In genomic region chr2:177295479-177295878, GRCh38 we compare ENCODE assay signal across 14 cellular contexts. TPM values are rescaled to one million over a fixed set of nuclear protein-coding genes. Genes with fewer than 3 reads are reported as not detected.
DNase-seq lines count a peak whose midpoint lies in the region; ATAC-seq, FAIRE-seq and TF ChIP-seq lines count a peak whose summit lies in the region.
"Had no signal": no experiment of that assay in that cellular context is flagged by ENCODE, and none has a peak within 500 bp of the region (broad histone marks: within the 10 kb centered on the region; RNA-seq: fewer than 3 reads in every experiment).

No MANE protein-coding gene starts in this region.

- FAIRE-seq in small intestine (lab: Jason Lieb, UNC) = no peak
- no peak for FAIRE-seq in frontal cortex (lab: Jason Lieb, UNC)

- H3K36me3 ChIP-seq in adrenal gland (replicated peaks in 1 of 2) = no peaks in the 10 kb centered on the region
- H3K36me3 ChIP-seq in heart right ventricle = no peaks in the 10 kb centered on the region
- no peaks in the 10 kb centered on the region for H3K36me3 ChIP-seq in small intestine (ENCODE audit: control insufficient read depth in 2 of 2, insufficient read depth in 2 of 2, low read length in 2 of 2)

- H3K27ac ChIP-seq in adrenal gland (peak overlapping the region in 3 of 5 donors; percentile 52 to 61 (median 58)), heart right ventricle (peak overlapping the region in 8 of 10 donors; percentile 5 to 63 (median 49)), small intestine (ENCODE audit: low read depth in 1 of 2, low read length in 1 of 2) (no peak overlapping the region)
- H3K27ac ChIP-seq: psoas muscle, VCaP had no signal

- intact Hi-C loops in adrenal gland (cut with DNase I) (no loop called here), heart right ventricle (cut with DNase I) (loop anchor here (2.0 to 10.0 kb wide), 5 partner anchors 31 to 131 kb away; partner anchors contain the start of gene NFE2L2 (in 1 of the 10)), head of caudate nucleus (cut with DNase I) (no loop called here)

- H3K27me3 ChIP-seq in adrenal gland (no peaks in the 10 kb centered on the region), heart right ventricle (no peaks in the 10 kb centered on the region), small intestine (ENCODE audit: control insufficient read depth in 2 of 2, insufficient read depth in 2 of 2, low read length in 2 of 2) (no peaks in the 10 kb centered on the region)

- TF ChIP-seq CTCF in adrenal gland (IDR thresholded peaks at IDR 0.05) = no peak
- TF ChIP-seq CTCF in heart right ventricle (IDR thresholded peaks at IDR 0.05) = no peak

- H3K4me3 ChIP-seq in adrenal gland (peak overlapping the region in 1 of 4 donors; percentile 24), heart right ventricle (peak overlapping the region in 1 of 10 donors; percentile 12), small intestine (ENCODE audit: low read depth in 1 of 2, low read length in 2 of 2) (no peak overlapping the region)
- H3K4me3 ChIP-seq: GM23338, psoas muscle had no signal

- no peak for TF ChIP-seq POLR2A in adrenal gland (IDR thresholded peaks at IDR 0.05)

- WGBS in adrenal gland, 4 donors = 24 to 55% (median 32%) methylated on average over 3 of the region's 3 CpGs
- 22 to 26% methylated on average over 3 of the region's 3 CpGs for WGBS in heart right ventricle, 2 donors
- 11 to 44% (median 41%) methylated on average over 3 of the region's 3 CpGs for WGBS in small intestine, 3 donors

- ATAC-seq in heart right ventricle = peak in 6 of 8 donors; percentile 52 to 74 (median 66)
- ATAC-seq: GM23338 had no signal

- H3K9me3 ChIP-seq in adrenal gland (replicated peaks in 1 of 3) (no peaks in the 10 kb centered on the region), heart right ventricle (no peaks in the 10 kb centered on the region), small intestine (ENCODE audit: control insufficient read depth, low read depth) (no peaks in the 10 kb centered on the region)
- H3K9me3 ChIP-seq: psoas muscle had no signal

- H3K4me1 ChIP-seq in adrenal gland (replicated peaks in 1 of 2) (peaks cover 11 to 13% of the 10 kb centered on the region in 2 donors), heart right ventricle (peaks cover 0 to 17% (median 8%) of the 10 kb centered on the region in 9 donors), small intestine (ENCODE audit: control insufficient read depth in 2 of 2, insufficient read depth in 1 of 2, low read depth in 1 of 2, low read length in 1 of 2) (peaks cover 0 to 2% of the 10 kb centered on the region in 2 donors)
- H3K4me1 ChIP-seq: psoas muscle had no signal

- peak; percentile 11 for DNase-seq in EL
- DNase-seq in adrenal gland = peak in 1 of 7 donors; percentile 36
- DNase-seq in heart right ventricle = no peak
- DNase-seq in small intestine = peak; percentile 25
- DNase-seq in SW480 (ENCODE audit: low spot score) = no peak
- DNase-seq in frontal cortex (ENCODE audit: low spot score in 2 of 2) = no peak
- DNase-seq in head of caudate nucleus = no peak
- DNase-seq in DMS79 treated with DMSO at 0.1 percent for 48 hours (lab: John Stamatoyannopoulos, UW) = no peak
- DNase-seq: effector memory CD4-positive, alpha-beta T cell; islet precursor cell; NCI-H1092; psoas muscle had no signal

RNA-seq across cellular contexts. Expression of gene NFE2L2, which starts 31.0 kb away (rescaled TPM):
- 100 to 1,000 TPM in 2 of 8 donors, 10 to 100 TPM in 6; 54.4 to 119 (median 82.4) TPM for total RNA-seq in adrenal gland
- 10 to 100 TPM; 41.1 to 87.6 (median 52.7) TPM for polyA plus RNA-seq in adrenal gland
- 10 to 100 TPM; 39.0 to 67.9 (median 57.6) TPM for total RNA-seq in heart right ventricle
- 10 to 100 TPM; 26.4 to 28.8 TPM for polyA plus RNA-seq in heart right ventricle
- 10 to 100 TPM; 56.7 to 94.2 (median 74.0) TPM for polyA plus RNA-seq in small intestine
- 8.6 TPM for total RNA-seq in frontal cortex

Comparison
In these comparisons a context has a peak if more than half of its experiments do, and no peak if none do; other contexts are left out.
1. DNase-seq: peak in EL (single experiment) and small intestine (single experiment); none in heart right ventricle (0 of 2), SW480 (single experiment), frontal cortex (0 of 2), head of caudate nucleus (0 of 42) and DMS79 treated with DMSO at 0.1 percent for 48 hours (single experiment).
2. H3K27ac ChIP-seq: peak in adrenal gland (3 of 5) and heart right ventricle (8 of 10); none in small intestine (0 of 2).
3. intact Hi-C loops: an anchor here in heart right ventricle (2.0 to 10.0 kb wide); none called in adrenal gland and head of caudate nucleus.